In genomic region chr10:25725917-25726716, GRCh38 we compare ENCODE assay signal across 9 cellular contexts.
DNase-seq lines count a peak whose midpoint lies in the region; ATAC-seq and TF ChIP-seq lines count a peak whose summit lies in the region.
"Had no signal": no experiment of that assay in that cellular context is flagged by ENCODE, and none has a peak within 500 bp of the region (broad histone marks: within the 10 kb centered on the region; RNA-seq: fewer than 3 reads in every experiment).

No MANE protein-coding gene starts in this region.

- DNase-seq in SIG-M5 treated with dmso at 0.1 percent for 504 hours (lab: John Stamatoyannopoulos, UW; ENCODE audit: unreplicated experiment): peak; percentile 33
- no peak for DNase-seq in SIG-M5 (lab: John Stamatoyannopoulos, UW)
- DNase-seq in IMR-90: peak; percentile 33
- peak; percentile 78 for DNase-seq in NT2/D1 (ENCODE audit: low read depth, low spot score)
- no peak for DNase-seq in chondrocyte (ENCODE audit: low spot score)
- DNase-seq in memory B cell (ENCODE audit: low spot score in 2 of 2): peak; percentile 5 to 18
- DNase-seq in stimulated activated naive CD4-positive, alpha-beta T cell treated with Interleukin-2 at 50 U/mL for 16 hours (lab: John Stamatoyannopoulos, UW): no peak

- in situ Hi-C loops in IMR-90 (cut with MboI; ENCODE audit: low sequenced_read_pairs): no loop called here

- H2BK120ac ChIP-seq in IMR-90 (ENCODE audit: low read depth, low read length): no peak overlapping the region

- no peak overlapping the region for H3K14ac ChIP-seq in IMR-90 (replicated peaks; ENCODE audit: low read depth, low read length)

- H3K4me1 Mint-ChIP-seq in chondrocyte (ENCODE audit: low read depth) (no peaks in the 10 kb centered on the region), memory B cell (no peaks in the 10 kb centered on the region)

- peak; percentile 39 for TF ChIP-seq RAD21 in IMR-90 (IDR thresholded peaks at IDR 0.05; ENCODE audit: low read length)

- no peak overlapping the region for H3K56ac ChIP-seq in IMR-90 (ENCODE audit: extremely low read depth, insufficient read depth, low read length)

- CTCF ChIA-PET in IMR-90 (lab: Yijun Ruan, JAX): interaction anchor here (0.5 to 1.0 kb wide), 2 partner anchors 9 to 11 kb away, joined by 3 to 5 read pairs; no protein-coding TSS in a partner anchor

- H3K9me3 ChIP-seq in IMR-90 (ENCODE audit: control insufficient read depth, insufficient read depth, low read length): peaks cover 1% of the 10 kb centered on the region; the same call in 1 of the 2 replicates
- H3K9me3 ChIP-seq in NT2/D1 (ENCODE audit: insufficient read depth, low read length): no peaks in the 10 kb centered on the region

- no peak overlapping the region for H2AFZ ChIP-seq in IMR-90 (replicated peaks; ENCODE audit: low read length, poor library complexity)

- H3K9ac ChIP-seq in IMR-90 (ENCODE audit: low read depth, low read length) (no peak overlapping the region), NT2/D1 (ENCODE audit: insufficient read length, low read depth) (no peak overlapping the region)

- no peak overlapping the region for H4K5ac ChIP-seq in IMR-90 (ENCODE audit: low read depth, low read length)

- no peak overlapping the region for H2BK5ac ChIP-seq in IMR-90 (ENCODE audit: low read depth, low read length, poor library complexity, severe bottlenecking)

- H2BK15ac ChIP-seq in IMR-90 (ENCODE audit: low read depth, low read length): no peak overlapping the region

- ATAC-seq in GM21381 (IDR thresholded peaks at IDR 0.05; ENCODE audit: unreplicated experiment) (peak; percentile 71), IMR-90 (ENCODE audit: low read depth) (peak; percentile 51; the same call in 1 of the 2 replicates), memory B cell (ENCODE audit: low read depth) (peak; percentile 27)

- no peak overlapping the region for H3K18ac ChIP-seq in IMR-90 (ENCODE audit: low read depth, low read length)

- no peak overlapping the region for H3K4me3 Mint-ChIP-seq in chondrocyte (ENCODE audit: unreplicated experiment)
- no peak overlapping the region for H3K4me3 Mint-ChIP-seq in memory B cell
- H3K4me3 Mint-ChIP-seq: CD8-positive, alpha-beta memory T cell had no signal

- H3K36me3 Mint-ChIP-seq in chondrocyte (ENCODE audit: low read depth) (no peaks in the 10 kb centered on the region), memory B cell (no peaks in the 10 kb centered on the region)
- H3K36me3 Mint-ChIP-seq: CD8-positive, alpha-beta memory T cell had no signal

- 8 to 75% methylated on average over 1 to 2 of the region's 6 CpGs for WGBS in IMR-90 (ENCODE audit: extremely low coverage in 2 of 2, insufficient read length in 1 of 2), 2 experiments

- H3K27me3 ChIP-seq in IMR-90 (ENCODE audit: control insufficient read depth, insufficient read depth, low read length): no peaks in the 10 kb centered on the region
- no peaks in the 10 kb centered on the region for H3K27me3 ChIP-seq in NT2/D1 (ENCODE audit: insufficient read depth, insufficient read length)

- H2BK20ac ChIP-seq in IMR-90 (ENCODE audit: low read depth, low read length): no peak overlapping the region

- H3K9me1 ChIP-seq in IMR-90 (ENCODE audit: insufficient read depth, low read length): no peaks in the 10 kb centered on the region

- H3K27ac Mint-ChIP-seq in chondrocyte (ENCODE audit: unreplicated experiment): no peak overlapping the region
- no peak overlapping the region for H3K27ac Mint-ChIP-seq in memory B cell

- H3K4me3 ChIP-seq in IMR-90 (ENCODE audit: insufficient read depth, low read depth, low read length): no peak overlapping the region
- no peak overlapping the region for H3K4me3 ChIP-seq in NT2/D1 (ENCODE audit: insufficient read length, low read depth)

- no peaks in the 10 kb centered on the region for H3K79me1 ChIP-seq in IMR-90 (ENCODE audit: low read depth in 1 of 2, low read length in 2 of 2)

- no peak overlapping the region for H4K91ac ChIP-seq in IMR-90 (ENCODE audit: insufficient read depth, low read depth, low read length)

- H3K9me3 Mint-ChIP-seq in chondrocyte (ENCODE audit: low read depth) (no peaks in the 10 kb centered on the region), memory B cell (peaks cover 4% of the 10 kb centered on the region)
- H3K9me3 Mint-ChIP-seq: CD8-positive, alpha-beta memory T cell had no signal

- no peak overlapping the region for H4K8ac ChIP-seq in IMR-90 (ENCODE audit: low read depth in 2 of 2, low read length in 2 of 2)

- POLR2A ChIA-PET in IMR-90 (lab: Charles Lee; ENCODE audit: unreplicated experiment): no interaction called here

- no peak overlapping the region for H2AK9ac ChIP-seq in IMR-90 (replicated peaks; ENCODE audit: low read depth, low read length, poor library complexity)

- H2AK5ac ChIP-seq in IMR-90 (ENCODE audit: low read depth, low read length): no peak overlapping the region

- no peak overlapping the region for H3K4me2 ChIP-seq in IMR-90 (ENCODE audit: low read depth, low read length)

- intact Hi-C loops in IMR-90 (cut with micrococcal nuclease): no loop called here

- H3K36me3 ChIP-seq in IMR-90 (ENCODE audit: control insufficient read depth, insufficient read depth, low read length) (no peaks in the 10 kb centered on the region), NT2/D1 (ENCODE audit: insufficient read depth, insufficient read length, low read length) (no peaks in the 10 kb centered on the region)

- TF ChIP-seq CTCF in IMR-90 (conservative IDR thresholded peaks at IDR 0.05; ENCODE audit: low read depth, low read length): peak; percentile 54
- peak; percentile 82 for TF ChIP-seq CTCF in chondrocyte (IDR thresholded peaks at IDR 0.05)

- H3K4me1 ChIP-seq in IMR-90 (ENCODE audit: control insufficient read depth, insufficient read depth, low read length) (no peaks in the 10 kb centered on the region), NT2/D1 (ENCODE audit: insufficient read depth, insufficient read length) (no peaks in the 10 kb centered on the region)

- H3K4ac ChIP-seq in IMR-90 (ENCODE audit: low read depth, low read length): no peak overlapping the region

- no TSS peak for BruUV-seq in IMR-90 (replicated peaks; lab: Mats Ljungman, UMichigan)

- peaks cover 22% of the 10 kb centered on the region for H3K27me3 Mint-ChIP-seq in chondrocyte (ENCODE audit: low read depth)
- peaks cover 8% of the 10 kb centered on the region for H3K27me3 Mint-ChIP-seq in memory B cell

- H3K23ac ChIP-seq in IMR-90 (ENCODE audit: low read depth, low read length): no peak overlapping the region

- TF ChIP-seq POLR2A in IMR-90 (IDR thresholded peaks at IDR 0.05; ENCODE audit: low read depth, low read length): no peak

- H4K20me1 ChIP-seq in IMR-90 (ENCODE audit: insufficient read depth, low read length): no peaks in the 10 kb centered on the region

- dilution Hi-C loops in IMR-90 (cut with HindIII; ENCODE audit: low sequenced_read_pairs, unreplicated experiment): no loop called here

- no peak overlapping the region for H3K27ac ChIP-seq in IMR-90 (ENCODE audit: insufficient read depth, low read length)

TF ChIP-seq in IMR-90, 13 proteins besides CTCF, POLR2A, EP300 and RAD21:
- no peak for TF ChIP-seq FOS (IDR thresholded peaks at IDR 0.05; ENCODE audit: low read depth, low read length)
- TF ChIP-seq MAZ (IDR thresholded peaks at IDR 0.05; ENCODE audit: borderline replicate concordance, low read depth, low read length): no peak
- no peak for TF ChIP-seq RFX5 (IDR thresholded peaks at IDR 0.05; ENCODE audit: low read depth, low read length)
- no peak for TF ChIP-seq ELK1 (IDR thresholded peaks at IDR 0.05; ENCODE audit: borderline replicate concordance, low read depth, low read length)
- no peak for TF ChIP-seq NFE2L2 (IDR thresholded peaks at IDR 0.05; ENCODE audit: low read depth, low read length)
- TF ChIP-seq CEBPB (IDR thresholded peaks at IDR 0.05; ENCODE audit: low read depth, low read length): no peak
- no peak for TF ChIP-seq USF2 (IDR thresholded peaks at IDR 0.05; ENCODE audit: low read depth, low read length)
- no peak for TF ChIP-seq MAFK (IDR thresholded peaks at IDR 0.05; ENCODE audit: low read depth, low read length)
- no peak for TF ChIP-seq MXI1 (IDR thresholded peaks at IDR 0.05; ENCODE audit: borderline replicate concordance, low read depth, low read length)
- TF ChIP-seq SMC3 (IDR thresholded peaks at IDR 0.05; ENCODE audit: low read depth, low read length): no peak
- no peak for TF ChIP-seq BHLHE40 (IDR thresholded peaks at IDR 0.05; ENCODE audit: low read depth, low read length)
- no peak for TF ChIP-seq RCOR1 (IDR thresholded peaks at IDR 0.05; ENCODE audit: insufficient replicate concordance, low read length)
- no peak for TF ChIP-seq CHD1 (IDR thresholded peaks at IDR 0.05; ENCODE audit: low read depth, low read length)

Comparison
In these comparisons a context has a peak if more than half of its experiments do, and no peak if none do; other contexts are left out.
1. DNase-seq: peak in SIG-M5 treated with dmso at 0.1 percent for 504 hours (single experiment), IMR-90 (single experiment), NT2/D1 (single experiment) and memory B cell (2 of 2); none in SIG-M5 (single experiment), chondrocyte (single experiment) and stimulated activated naive CD4-positive, alpha-beta T cell treated with Interleukin-2 at 50 U/mL for 16 hours (single experiment).
2. Peak in every context shown above with its lines, with median percentiles within 50 percentile points of each other: ATAC-seq.